14 cellular contexts compared by ENCODE assay signal in genomic region chr12:46186088-46186487, GRCh38.
"Had no signal": no experiment of that assay in that cellular context is flagged by ENCODE, and none has a peak within 500 bp of the region (broad histone marks: within the 10 kb centered on the region; RNA-seq: fewer than 3 reads in every experiment).

No MANE protein-coding gene starts in this region.

- H3K9me3 ChIP-seq: body of pancreas, testis, upper lobe of left lung had no signal

- H3K27me3 Mint-ChIP-seq: activated CD4-positive, alpha-beta memory T cell treated with anti-CD3 and anti-CD28 coated beads for 36 hours; activated naive CD8-positive, alpha-beta T cell treated with anti-CD3 and anti-CD28 coated beads, Interleukin-2, amount 10 ng/mL, durations not matched to agents 7 days and 5 days had no signal

- ATAC-seq: body of pancreas had no signal

- H3K4me3 ChIP-seq: body of pancreas, testis, upper lobe of left lung had no signal

- H3K27me3 ChIP-seq: body of pancreas, testis, upper lobe of left lung had no signal

- H3K27ac Mint-ChIP-seq: activated naive CD8-positive, alpha-beta T cell treated with anti-CD3 and anti-CD28 coated beads, Interleukin-2, amount 10 ng/mL, durations not matched to agents 7 days and 5 days had no signal

- H3K4me3 Mint-ChIP-seq: activated CD4-positive, alpha-beta memory T cell treated with anti-CD3 and anti-CD28 coated beads for 36 hours; activated naive CD8-positive, alpha-beta T cell treated with anti-CD3 and anti-CD28 coated beads, Interleukin-2, amount 10 ng/mL, durations not matched to agents 7 days and 5 days had no signal

- H3K27ac ChIP-seq: testis, upper lobe of left lung, WERI-Rb-1 had no signal

- H3K4me1 ChIP-seq: testis had no signal

- DNase-seq: activated CD4-positive, alpha-beta memory T cell treated with anti-CD3 and anti-CD28 coated beads for 36 hours; activated CD4-positive, alpha-beta T cell treated with anti-CD3 and anti-CD28 coated beads for 4 hours; activated gamma-delta T cell; activated naive CD8-positive, alpha-beta T cell treated with anti-CD3 and anti-CD28 coated beads, Interleukin-2, amount 10 ng/mL, durations not matched to agents 7 days and 5 days; activated T-cell treated with anti-CD3 and anti-CD28 coated beads, Interleukin-2, amount 50 U/mL, for 48 hours; body of pancreas; dermis blood vessel endothelial cell; mesendoderm; occipital lobe; posterior cingulate gyrus; stimulated activated CD8-positive, alpha-beta memory T cell treated with anti-CD3 and anti-CD28 coated beads, Interleukin-4, amount 100 ng/mL, for 48 hours; testis; upper lobe of left lung; WERI-Rb-1 had no signal

- H3K36me3 ChIP-seq: upper lobe of left lung had no signal
